Comparison of ENCODE assay signal across 24 cellular contexts in genomic region chr7:13201628-13202027, GRCh38.
"Had no signal": no experiment of that assay in that cellular context is flagged by ENCODE, and none has a peak within 500 bp of the region (broad histone marks: within the 10 kb centered on the region; RNA-seq: fewer than 3 reads in every experiment).

No MANE protein-coding gene starts in this region.

- ATAC-seq: activated CD8-positive, alpha-beta T cell treated with anti-CD3 and anti-CD28 coated beads, Interleukin-2, amount 10 ng/mL, durations not matched to agents 7 days and 5 days; T-helper 17 cell; WTC11 had no signal

- DNase-seq: activated CD4-positive, alpha-beta T cell treated with anti-CD3 and anti-CD28 coated beads for 48 hours; activated CD4-positive, alpha-beta T cell treated with anti-CD3 and anti-CD28 coated beads, Interleukin-2, amount 50 U/mL, for 4 hours; activated CD4-positive, CD25-positive, alpha-beta regulatory T cell treated with anti-CD3 and anti-CD28 coated beads, Interleukin-2, amount 50 U/mL, for 72 hours; activated CD8-positive, alpha-beta memory T cell treated with anti-CD3 and anti-CD28 coated beads, Interleukin-2, amount 50 U/mL, for 48 hours; activated CD8-positive, alpha-beta T cell treated with anti-CD3 and anti-CD28 coated beads, Interleukin-2, amount 10 ng/mL, durations not matched to agents 7 days and 5 days; activated naive CD4-positive, alpha-beta T cell treated with anti-CD3 and anti-CD28 coated beads, Interleukin-2, amount 50 U/mL, for 16 hours; activated naive CD8-positive, alpha-beta T cell treated with anti-CD3 and anti-CD28 coated beads, Interleukin-2, amount 10 ng/mL, durations not matched to agents 7 days and 5 days; activated T-cell treated with anti-CD3 and anti-CD28 coated beads, Interleukin-2, amount 50 U/mL, for 1 hour; adrenal gland; anterior cingulate cortex; colonic mucosa; KG1; MV-4-11; NCI-H1105; NCI-H1436; NCI-H187; NCI-H2081; NCI-H510A treated with DMSO at 0.1 percent for 48 hours; PC-9; SJCRH30; SK-N-SH; T-helper 17 cell; T-helper 9 cell had no signal

- H3K4me3 ChIP-seq: adrenal gland, colonic mucosa, PC-9, SJCRH30 had no signal
